Comparison of ENCODE assay signal across 9 cellular contexts in the genomic region with DNA sequence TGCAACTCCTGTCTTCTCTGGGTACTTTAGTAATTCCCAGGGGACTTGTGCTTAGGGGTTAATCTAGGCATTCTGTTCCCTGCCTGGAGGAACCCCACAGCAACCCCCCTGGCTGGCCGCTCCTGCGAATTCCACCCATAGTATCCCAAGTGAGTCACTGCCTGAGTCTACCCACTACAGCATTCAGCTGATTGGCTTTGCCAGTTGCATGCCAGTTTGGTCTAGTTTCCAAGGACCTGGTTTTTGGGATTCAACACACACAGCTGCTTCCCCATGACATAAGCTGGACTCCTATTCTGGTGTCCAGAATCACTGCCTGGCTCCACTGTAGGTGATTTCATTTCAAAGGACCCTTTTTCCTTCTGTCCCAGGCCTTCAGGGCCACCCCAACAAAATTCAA. TPM values are rescaled to one million over a fixed set of nuclear protein-coding genes. Genes with fewer than 3 reads are reported as not detected.
A peak's percentile ranks its signal among the peaks of the same experiment; 100 is the strongest.
DNase-seq lines count a peak whose midpoint lies in the region; ATAC-seq, FAIRE-seq and TF ChIP-seq lines count a peak whose summit lies in the region.
"Had no signal": no experiment of that assay in that cellular context is flagged by ENCODE, and none has a peak within 500 bp of the region (broad histone marks: within the 10 kb centered on the region; RNA-seq: fewer than 3 reads in every experiment).

No MANE protein-coding gene starts in this region.

- intact Hi-C loops in cardiac septum (cut with DNase I), result no loop called here

- ATAC-seq in activated CD8-positive, alpha-beta T cell treated with anti-CD3 and anti-CD28 coated beads, Interleukin-2, amount 10 ng/mL, durations not matched to agents 7 days and 5 days, result no peak
- ATAC-seq in GM19328 (IDR thresholded peaks at IDR 0.05; ENCODE audit: unreplicated experiment), result no peak

- TF ChIP-seq POLR2A in GM12891 (IDR thresholded peaks at IDR 0.05; ENCODE audit: low read depth, low read length), result no peak

- no peak overlapping the region for H3K4me3 Mint-ChIP-seq in activated CD8-positive, alpha-beta T cell treated with anti-CD3 and anti-CD28 coated beads, Interleukin-2, amount 10 ng/mL, durations not matched to agents 7 days and 5 days
- H3K4me3 Mint-ChIP-seq in type B pancreatic cell, result no peak overlapping the region

- H3K36me3 Mint-ChIP-seq in activated CD8-positive, alpha-beta T cell treated with anti-CD3 and anti-CD28 coated beads, Interleukin-2, amount 10 ng/mL, durations not matched to agents 7 days and 5 days (ENCODE audit: low read depth), result peaks cover 70% of the 10 kb centered on the region
- peaks cover 30% of the 10 kb centered on the region for H3K36me3 Mint-ChIP-seq in type B pancreatic cell

- H3K4me3 ChIP-seq in skin epidermis, result no peak overlapping the region

- POLR2A ChIA-PET in activated CD8-positive, alpha-beta T cell treated with anti-CD3 and anti-CD28 coated beads, Interleukin-2, amount 10 ng/mL, durations not matched to agents 7 days and 5 days (lab: Charles Lee), result interaction anchor here (1.8 kb wide), 1 partner anchor 9 kb away, joined by 5 read pairs; no protein-coding TSS in a partner anchor

- no peak for TF ChIP-seq CTCF in type B pancreatic cell (conservative IDR thresholded peaks at IDR 0.05)

- CTCF ChIA-PET in activated CD8-positive, alpha-beta T cell treated with anti-CD3 and anti-CD28 coated beads, Interleukin-2, amount 10 ng/mL, durations not matched to agents 7 days and 5 days (lab: Charles Lee), result interaction anchor here (1.2 kb wide), 1 partner anchor 42 kb away, joined by 4 read pairs; no protein-coding TSS in a partner anchor

- H3K27ac Mint-ChIP-seq in activated CD8-positive, alpha-beta T cell treated with anti-CD3 and anti-CD28 coated beads, Interleukin-2, amount 10 ng/mL, durations not matched to agents 7 days and 5 days, result peak overlapping the region; percentile 58
- no peak overlapping the region for H3K27ac Mint-ChIP-seq in type B pancreatic cell

- peak overlapping the region in 17 of 21 experiments; percentile 4 to 69 (median 37) for H3K27ac ChIP-seq in skin epidermis
- H3K27ac ChIP-seq: parathyroid adenoma had no signal

- H3K9me3 Mint-ChIP-seq in activated CD8-positive, alpha-beta T cell treated with anti-CD3 and anti-CD28 coated beads, Interleukin-2, amount 10 ng/mL, durations not matched to agents 7 days and 5 days (ENCODE audit: insufficient read depth), result no peaks in the 10 kb centered on the region
- H3K9me3 Mint-ChIP-seq in type B pancreatic cell, result no peaks in the 10 kb centered on the region

- DNase-seq in H4 (ENCODE audit: low spot score) (peak; percentile 57), cardiac septum (ENCODE audit: low spot score) (peak; percentile 78), GM12891 (ENCODE audit: insufficient read length, low spot score) (no peak), type B pancreatic cell (ENCODE audit: extremely low spot score, unreplicated experiment) (no peak)
- peak; percentile 16 for DNase-seq in activated CD8-positive, alpha-beta T cell treated with anti-CD3 and anti-CD28 coated beads, Interleukin-2, amount 10 ng/mL, durations not matched to agents 7 days and 5 days
- DNase-seq in stimulated activated naive CD4-positive, alpha-beta T cell (lab: John Stamatoyannopoulos, UW), result no peak

- peaks cover 47% of the 10 kb centered on the region for H3K4me1 Mint-ChIP-seq in activated CD8-positive, alpha-beta T cell treated with anti-CD3 and anti-CD28 coated beads, Interleukin-2, amount 10 ng/mL, durations not matched to agents 7 days and 5 days (ENCODE audit: low read depth)
- H3K4me1 Mint-ChIP-seq in type B pancreatic cell (ENCODE audit: unreplicated experiment), result peaks cover 20% of the 10 kb centered on the region

- FAIRE-seq in GM12891 (lab: Jason Lieb, UNC), result no peak

- no peaks in the 10 kb centered on the region for H3K27me3 Mint-ChIP-seq in activated CD8-positive, alpha-beta T cell treated with anti-CD3 and anti-CD28 coated beads, Interleukin-2, amount 10 ng/mL, durations not matched to agents 7 days and 5 days (ENCODE audit: low read depth)
- H3K27me3 Mint-ChIP-seq in type B pancreatic cell, result no peaks in the 10 kb centered on the region

TF ChIP-seq in GM12891, 5 proteins besides CTCF, POLR2A, EP300 and RAD21:
- TF ChIP-seq TAF1 (IDR thresholded peaks at IDR 0.05; ENCODE audit: low read depth, low read length) (no peak), POU2F2 (IDR thresholded peaks at IDR 0.05; ENCODE audit: low read depth, low read length) (no peak), PAX5 (IDR thresholded peaks at IDR 0.05; ENCODE audit: insufficient read depth, low read length, severe bottlenecking) (no peak), SPI1 (IDR thresholded peaks at IDR 0.05; ENCODE audit: low read depth, low read length) (no peak), POLR2AphosphoS5 (IDR thresholded peaks at IDR 0.05; ENCODE audit: low read depth, low read length) (no peak)

RNA-seq across cellular contexts. Expression of gene PLCG1, which starts 40.3 kb away (rescaled TPM):
- 19.6 and 29.3 TPM in 2 replicates for total RNA-seq in H4 (2014; rRNA removed; shearing (Covaris generic))
- 100 to 1,000 TPM; 395 to 406 TPM for total RNA-seq in activated CD8-positive, alpha-beta T cell treated with anti-CD3 and anti-CD28 coated beads, Interleukin-2, amount 10 ng/mL, durations not matched to agents 7 days and 5 days
- total RNA-seq in cardiac septum (66.6 TPM), type B pancreatic cell (ENCODE audit: low replicate concordance) (78.9 and 241 TPM in 2 replicates)
- 70.7 TPM for polyA plus RNA-seq in GM12891 (2012; ENCODE audit: low read depth, missing spikeins)

Comparison
In these comparisons a context has a peak if more than half of its experiments do, and no peak if none do; other contexts are left out.
1. DNase-seq: peak in H4 (single experiment), activated CD8-positive, alpha-beta T cell treated with anti-CD3 and anti-CD28 coated beads, Interleukin-2, amount 10 ng/mL, durations not matched to agents 7 days and 5 days (single experiment) and cardiac septum (single experiment); none in GM12891 (single experiment), stimulated activated naive CD4-positive, alpha-beta T cell (0 of 6) and type B pancreatic cell (single experiment).